In genomic region chr21:34362670-34363069, GRCh38 we compare ENCODE assay signal across 1 cellular context.
TF ChIP-seq lines count a peak whose summit lies in the region.

No MANE protein-coding gene starts in this region.

TF ChIP-seq in SK-N-SH treated with all-trans-retinoic acid at 6 μM for 48 hours, 23 proteins besides CTCF, POLR2A, EP300 and RAD21 (continued from another document):
- TF ChIP-seq TSHZ2 (CRISPR knock-in tag; IDR thresholded peaks at IDR 0.05) (no peak), PATZ1 (CRISPR knock-in tag; IDR thresholded peaks at IDR 0.05; ENCODE audit: borderline replicate concordance) (no peak), ARNTL (CRISPR knock-in tag; IDR thresholded peaks at IDR 0.05; ENCODE audit: borderline replicate concordance, low read depth) (no peak), ZNF70 (CRISPR knock-in tag; IDR thresholded peaks at IDR 0.05) (no peak), PPARA (CRISPR knock-in tag; IDR thresholded peaks at IDR 0.05; ENCODE audit: borderline replicate concordance) (no peak), ZFP30 (CRISPR knock-in tag; IDR thresholded peaks at IDR 0.05) (no peak), CSRNP3 (CRISPR knock-in tag; IDR thresholded peaks at IDR 0.05) (no peak), CSDC2 (CRISPR knock-in tag; IDR thresholded peaks at IDR 0.05) (no peak), BACH2 (CRISPR knock-in tag; IDR thresholded peaks at IDR 0.05; ENCODE audit: borderline replicate concordance) (no peak)
